1 cellular context compared by ENCODE assay signal in genomic region chr3:172080503-172080902, GRCh38.
TF ChIP-seq lines count a peak whose summit lies in the region.

No MANE protein-coding gene starts in this region.

TF ChIP-seq in HepG2, 621 proteins besides CTCF, POLR2A, EP300 and RAD21 (continued from another document and continues in another):
- TF ChIP-seq JUNB (CRISPR knock-in tag; IDR thresholded peaks at IDR 0.05; ENCODE audit: borderline replicate concordance): no peak
- no peak for TF ChIP-seq ZNF713 (CRISPR knock-in tag; IDR thresholded peaks at IDR 0.05)
- no peak for TF ChIP-seq ZNF530 (CRISPR knock-in tag; IDR thresholded peaks at IDR 0.05; ENCODE audit: low read depth)
- no peak for TF ChIP-seq ZNF558 (CRISPR knock-in tag; IDR thresholded peaks at IDR 0.05; ENCODE audit: borderline replicate concordance)
- TF ChIP-seq ZNF546 (CRISPR knock-in tag; conservative IDR thresholded peaks at IDR 0.05): no peak
- no peak for TF ChIP-seq TBL1XR1 (IDR thresholded peaks at IDR 0.05; ENCODE audit: borderline replicate concordance, low read length, partially characterized antibody)
- TF ChIP-seq ZNF768 (CRISPR knock-in tag; IDR thresholded peaks at IDR 0.05): no peak
- TF ChIP-seq GPBP1L1 (CRISPR knock-in tag; IDR thresholded peaks at IDR 0.05): no peak
- TF ChIP-seq ZNF337 (CRISPR knock-in tag; IDR thresholded peaks at IDR 0.05; ENCODE audit: borderline replicate concordance, low read depth): no peak
- no peak for TF ChIP-seq CSRNP1 (CRISPR knock-in tag; IDR thresholded peaks at IDR 0.05)
- TF ChIP-seq CBX1 (IDR thresholded peaks at IDR 0.05; ENCODE audit: low read depth): no peak
- TF ChIP-seq NR2F6 (IDR thresholded peaks at IDR 0.05): peak; percentile 46
- 0 out of 2 replicates have a peak, but pooled peaks have one; percentile 33 for TF ChIP-seq NR2F6 (CRISPR knock-in tag; IDR thresholded peaks at IDR 0.05)
- peak; percentile 81 for TF ChIP-seq HNF4G (IDR thresholded peaks at IDR 0.05; ENCODE audit: borderline replicate concordance, low read depth, low read length)
- no peak; the same call in 1 of the 2 replicates for TF ChIP-seq HNF4G (CRISPR knock-in tag; IDR thresholded peaks at IDR 0.05; ENCODE audit: borderline replicate concordance, low read depth)
- no peak for TF ChIP-seq NPAS2 (CRISPR knock-in tag; IDR thresholded peaks at IDR 0.05; ENCODE audit: borderline replicate concordance)
- peak; percentile 33; the same call in 1 of the 2 replicates for TF ChIP-seq CREM (IDR thresholded peaks at IDR 0.05)
- no peak for TF ChIP-seq CREM (CRISPR knock-in tag; IDR thresholded peaks at IDR 0.05)
- TF ChIP-seq ZFAT (CRISPR knock-in tag; conservative IDR thresholded peaks at IDR 0.05): no peak
- peak; percentile 19; the same call in 1 of the 2 replicates for TF ChIP-seq FOXK1 (CRISPR knock-in tag; IDR thresholded peaks at IDR 0.05; ENCODE audit: borderline replicate concordance, low read depth)
- TF ChIP-seq MEIS2 (CRISPR knock-in tag; IDR thresholded peaks at IDR 0.05): peak; percentile 92
- TF ChIP-seq ZNF33B (CRISPR knock-in tag; IDR thresholded peaks at IDR 0.05): no peak
- no peak for TF ChIP-seq AHR (CRISPR knock-in tag; IDR thresholded peaks at IDR 0.05)
- TF ChIP-seq FOXO1 (CRISPR knock-in tag; IDR thresholded peaks at IDR 0.05): no peak; the same call in 1 of the 2 replicates
- no peak for TF ChIP-seq PAF1 (CRISPR knock-in tag; IDR thresholded peaks at IDR 0.05)
- no peak for TF ChIP-seq ZMAT5 (CRISPR knock-in tag; IDR thresholded peaks at IDR 0.05; ENCODE audit: borderline replicate concordance, low read depth)
- TF ChIP-seq ASH2L (IDR thresholded peaks at IDR 0.05; ENCODE audit: insufficient read length, low read depth, low read length): no peak
- no peak for TF ChIP-seq SRY (CRISPR knock-in tag; IDR thresholded peaks at IDR 0.05)
- TF ChIP-seq SNAPC4 (CRISPR knock-in tag; IDR thresholded peaks at IDR 0.05): no peak
- TF ChIP-seq ZNF687 (CRISPR knock-in tag; IDR thresholded peaks at IDR 0.05): no peak
- TF ChIP-seq MAX (IDR thresholded peaks at IDR 0.05): peak; percentile 14; the same call in 1 of the 2 replicates
- TF ChIP-seq CEBPB (IDR thresholded peaks at IDR 0.05; ENCODE audit: borderline replicate concordance, low read depth, low read length): no peak
- TF ChIP-seq POLR2G (IDR thresholded peaks at IDR 0.05; ENCODE audit: low read depth, low read length): no peak
- no peak for TF ChIP-seq MZF1 (CRISPR knock-in tag; IDR thresholded peaks at IDR 0.05; ENCODE audit: borderline replicate concordance)
- no peak for TF ChIP-seq IKZF5 (CRISPR knock-in tag; IDR thresholded peaks at IDR 0.05)
- no peak for TF ChIP-seq ZNF124 (CRISPR knock-in tag; IDR thresholded peaks at IDR 0.05)
- TF ChIP-seq ARID4A (CRISPR knock-in tag; IDR thresholded peaks at IDR 0.05; ENCODE audit: borderline replicate concordance): peak; percentile 60; the same call in 1 of the 2 replicates
- TF ChIP-seq NR0B2 (CRISPR knock-in tag; IDR thresholded peaks at IDR 0.05): no peak
- TF ChIP-seq ZNF3 (CRISPR knock-in tag; IDR thresholded peaks at IDR 0.05): no peak
- no peak for TF ChIP-seq ZFP82 (CRISPR knock-in tag; IDR thresholded peaks at IDR 0.05; ENCODE audit: borderline replicate concordance)
- TF ChIP-seq ZNF740 (CRISPR knock-in tag; IDR thresholded peaks at IDR 0.05): no peak
- no peak for TF ChIP-seq SNAPC5 (CRISPR knock-in tag; IDR thresholded peaks at IDR 0.05; ENCODE audit: borderline replicate concordance)
- TF ChIP-seq ZNF230 (CRISPR knock-in tag; IDR thresholded peaks at IDR 0.05): no peak
